In genomic region chr3:194503101-194503531, GRCh38 we compare ENCODE assay signal across 31 cellular contexts. TPM values are rescaled to one million over a fixed set of nuclear protein-coding genes. Genes with fewer than 3 reads are reported as not detected.
DNase-seq lines count a peak whose midpoint lies in the region; ATAC-seq and TF ChIP-seq lines count a peak whose summit lies in the region.
"Had no signal": no experiment of that assay in that cellular context is flagged by ENCODE, and none has a peak within 500 bp of the region (broad histone marks: within the 10 kb centered on the region; RNA-seq: fewer than 3 reads in every experiment).

No MANE protein-coding gene starts in this region.

- H3K36me3 Mint-ChIP-seq in Calu3 (ENCODE audit: insufficient read depth, unreplicated experiment) = no peaks in the 10 kb centered on the region
- H3K36me3 Mint-ChIP-seq: memory B cell had no signal

- POLR2A ChIA-PET in AG04449 (lab: Yijun Ruan, JAX) = no interaction called here

- H3K27me3 ChIP-seq in dorsolateral prefrontal cortex = no peaks in the 10 kb centered on the region
- H3K27me3 ChIP-seq: body of pancreas, MG63, testis had no signal

- TF ChIP-seq POLR2A in GM18505 (IDR thresholded peaks at IDR 0.05; ENCODE audit: borderline replicate concordance, extremely low read depth, insufficient read depth, insufficient read length) = no peak

- CTCF ChIA-PET in AG04449 (lab: Yijun Ruan, JAX) (interaction anchor here (1.0 to 1.7 kb wide), 3 partner anchors 12 to 90 kb away, joined by 3 to 5 read pairs (median 4); no protein-coding TSS in a partner anchor), Calu3 (lab: Charles Lee) (interaction anchor here (0.6 kb wide), 2 partner anchors 35 kb away, joined by 3 read pairs; no protein-coding TSS in a partner anchor)

- no peak for TF ChIP-seq CTCF in AG04449 (IDR thresholded peaks at IDR 0.05; ENCODE audit: insufficient read depth, low read length, missing control alignments)
- no peak for TF ChIP-seq CTCF in Calu3 (IDR thresholded peaks at IDR 0.05; ENCODE audit: unreplicated experiment)
- no peak for TF ChIP-seq CTCF in dorsolateral prefrontal cortex (IDR thresholded peaks at IDR 0.05 in 54 of 56, conservative IDR thresholded peaks at IDR 0.05 in 2 of 56; ENCODE audit: low read depth in 1 of 56, partially characterized antibody in 56 of 56)

- BruUV-seq in Calu3 (replicated peaks; lab: Mats Ljungman, UMichigan) = no TSS peak

- intact Hi-C loops in Calu3 (cut with micrococcal nuclease; ENCODE audit: unreplicated experiment) (no loop called here), dorsolateral prefrontal cortex (cut with DNase I) (no loop called here)

- H3K27ac ChIP-seq in dorsolateral prefrontal cortex = no peak overlapping the region
- H3K27ac ChIP-seq: A549, body of pancreas, parathyroid adenoma, testis had no signal

- DNase-seq in AG04449 (ENCODE audit: low read depth, low spot score) = peak; percentile 50
- DNase-seq in LHCN-M2 (ENCODE audit: low read depth) = peak; percentile 64
- DNase-seq in SK-N-DZ (ENCODE audit: low spot score) = peak; percentile 69
- DNase-seq in fibroblast of the conjunctiva (ENCODE audit: low read depth) = peak; percentile 39
- DNase-seq in Calu3 = no peak
- DNase-seq in NCI-H2196 treated with DMSO at 0.1 percent for 48 hours (lab: John Stamatoyannopoulos, UW; ENCODE audit: unreplicated experiment) = no peak
- no peak for DNase-seq in dorsolateral prefrontal cortex
- DNase-seq: activated CD4-positive, alpha-beta T cell treated with anti-CD3 and anti-CD28 coated beads, Interleukin-2, amount 50 U/mL, for 4 hours; activated naive CD4-positive, alpha-beta T cell treated with anti-CD3 and anti-CD28 coated beads for 36 hours; body of pancreas; CD4-positive, alpha-beta memory T cell; H9; hippocampal formation; KG1; MG63; NCI-H1105 treated with DMSO at 0.1 percent for 48 hours; NCI-H2029; nephron progenitor cell; NK-92 treated with Interleukin-12 subunit alpha and Interleukin-12 subunit beta, amount 100 ng/mL, for 24 hours; retina; stimulated activated CD4-positive, alpha-beta T cell treated with anti-CD3 and anti-CD28 coated beads, Interleukin-2, amount 100 ng/mL, for 24 hours; stimulated activated naive CD8-positive, alpha-beta T cell treated with anti-CD3 and anti-CD28 coated beads, Interleukin-15, Interleukin-2, amounts not matched to agents 100 U/mL and 50 U/mL, for 24 hours; T-helper 17 cell; testis had no signal

- H3K4me3 ChIP-seq in AG04449 (ENCODE audit: low read depth, low read length) (no peak overlapping the region), dorsolateral prefrontal cortex (no peak overlapping the region)
- H3K4me3 ChIP-seq: A549, body of pancreas, GM12878, MG63, testis had no signal

- ATAC-seq in GM18505 (IDR thresholded peaks at IDR 0.05; ENCODE audit: unreplicated experiment) = no peak
- ATAC-seq: A549; body of pancreas; GM12878; stimulated activated naive CD8-positive, alpha-beta T cell treated with anti-CD3 and anti-CD28 coated beads, Interleukin-15, Interleukin-2, amounts not matched to agents 100 U/mL and 50 U/mL, for 24 hours; T-helper 17 cell had no signal

- no peak overlapping the region for H3K27ac Mint-ChIP-seq in Calu3 (ENCODE audit: unreplicated experiment)
- H3K27ac Mint-ChIP-seq: activated naive CD4-positive, alpha-beta T cell treated with anti-CD3 and anti-CD28 coated beads for 36 hours; activated T-helper 1 cell treated with anti-CD3 and anti-CD28 coated beads, Interleukin-12 subunit alpha, Interleukin-12 subunit beta, Interleukin-2, Interleukin-4 antibody, amounts not matched to agents 30 ng/mL and 10 ng/mL and 1 ng/mL, durations not matched to agents 14 hours and 24 hours and 36 hours; B cell; CD4-positive, alpha-beta memory T cell; H9; memory B cell; nephron progenitor cell; T-helper 17 cell had no signal

- no peaks in the 10 kb centered on the region for H3K27me3 Mint-ChIP-seq in Calu3 (ENCODE audit: unreplicated experiment)
- H3K27me3 Mint-ChIP-seq: B cell; CD4-positive, alpha-beta memory T cell; memory B cell; T-helper 17 cell had no signal

- peaks cover 5% of the 10 kb centered on the region for H3K4me1 Mint-ChIP-seq in Calu3 (ENCODE audit: low read depth, unreplicated experiment)
- H3K4me1 Mint-ChIP-seq: memory B cell had no signal

- no peaks in the 10 kb centered on the region for H3K9me3 Mint-ChIP-seq in Calu3 (ENCODE audit: low read depth, unreplicated experiment)
- H3K9me3 Mint-ChIP-seq: activated naive CD4-positive, alpha-beta T cell treated with anti-CD3 and anti-CD28 coated beads for 36 hours; activated T-helper 1 cell treated with anti-CD3 and anti-CD28 coated beads, Interleukin-12 subunit alpha, Interleukin-12 subunit beta, Interleukin-2, Interleukin-4 antibody, amounts not matched to agents 30 ng/mL and 10 ng/mL and 1 ng/mL, durations not matched to agents 14 hours and 24 hours and 36 hours; H9; memory B cell; nephron progenitor cell had no signal

- no peak overlapping the region for H3K4me3 Mint-ChIP-seq in Calu3 (ENCODE audit: low read depth, unreplicated experiment)
- H3K4me3 Mint-ChIP-seq: activated naive CD4-positive, alpha-beta T cell treated with anti-CD3 and anti-CD28 coated beads for 36 hours; activated T-helper 1 cell treated with anti-CD3 and anti-CD28 coated beads, Interleukin-12 subunit alpha, Interleukin-12 subunit beta, Interleukin-2, Interleukin-4 antibody, amounts not matched to agents 30 ng/mL and 10 ng/mL and 1 ng/mL, durations not matched to agents 14 hours and 24 hours and 36 hours; B cell; CD4-positive, alpha-beta memory T cell; H9; memory B cell; nephron progenitor cell; T-helper 17 cell had no signal

RNA-seq across cellular contexts. Expression of gene ATP13A3, which starts 16.3 kb away (rescaled TPM):
- total RNA-seq in LHCN-M2 (2014; rRNA removed) = 169 and 175 TPM in 2 replicates
- polyA plus RNA-seq in LHCN-M2 (2012) = 22.9 TPM
- polyA plus RNA-seq in SK-N-DZ (2014; cell fraction: cytosol; rRNA removed) = 76.4 and 79.1 TPM in 2 replicates
- 74.9 and 78.1 TPM in 2 replicates for polyA plus RNA-seq in SK-N-DZ (2014; cell fraction: nucleus; rRNA removed)
- total RNA-seq in Calu3 (2022) = 229 and 237 TPM in 2 replicates
- total RNA-seq in dorsolateral prefrontal cortex = 10 to 100 TPM; 47.4 to 93.2 (median 65.7) TPM

Comparison
In these comparisons a context has a peak if more than half of its experiments do, and no peak if none do; other contexts are left out.
1. DNase-seq: peak in AG04449 (single experiment), LHCN-M2 (single experiment), SK-N-DZ (single experiment) and fibroblast of the conjunctiva (single experiment); none in Calu3 (single experiment), NCI-H2196 treated with DMSO at 0.1 percent for 48 hours (single experiment) and dorsolateral prefrontal cortex (0 of 10).